Comparison of ENCODE assay signal across 16 cellular contexts in genomic region chr2:100339823-100340222, GRCh38. TPM values are rescaled to one million over a fixed set of nuclear protein-coding genes. Genes with fewer than 3 reads are reported as not detected.
"Had no signal": no experiment of that assay in that cellular context is flagged by ENCODE, and none has a peak within 500 bp of the region (broad histone marks: within the 10 kb centered on the region; RNA-seq: fewer than 3 reads in every experiment).

No MANE protein-coding gene starts in this region.

- H3K27ac ChIP-seq: colonic mucosa, foreskin keratinocyte, hepatocyte, thoracic aorta had no signal

- H3K4me2 ChIP-seq: hepatocyte had no signal

- H3K4me3 ChIP-seq: colonic mucosa, hepatocyte, mucosa of descending colon, thoracic aorta had no signal

- H2AFZ ChIP-seq: hepatocyte had no signal

- H3K36me3 ChIP-seq: colonic mucosa, thoracic aorta had no signal

- H3K79me2 ChIP-seq: hepatocyte had no signal

- H3K9me3 ChIP-seq: colonic mucosa, mucosa of descending colon, thoracic aorta had no signal

- DNase-seq: activated CD4-positive, alpha-beta memory T cell treated with anti-CD3 and anti-CD28 coated beads for 36 hours; activated CD8-positive, alpha-beta memory T cell treated with anti-CD3 and anti-CD28 coated beads, Interleukin-2, amount 10 ng/mL, durations not matched to agents 7 days and 5 days; activated naive CD4-positive, alpha-beta T cell; activated naive CD8-positive, alpha-beta T cell treated with anti-CD3 and anti-CD28 coated beads, Interleukin-2, amount 10 ng/mL, durations not matched to agents 7 days and 5 days; amygdala; central memory CD4-positive, alpha-beta T cell; colonic mucosa; foreskin keratinocyte; mesenchymal stem cell; mucosa of descending colon; naive B cell; retina; stimulated activated naive B cell treated with anti-CD40 and anti-IgM and Interleukin-4, amounts not matched to agents 10 μg/mL and 1 μg/mL and 100 μg/mL, for 72 hours had no signal

- H3K4me1 ChIP-seq: colonic mucosa, foreskin keratinocyte had no signal

- H3K27me3 ChIP-seq: colonic mucosa, hepatocyte had no signal

- ATAC-seq: activated CD8-positive, alpha-beta memory T cell treated with anti-CD3 and anti-CD28 coated beads, Interleukin-2, amount 10 ng/mL, durations not matched to agents 7 days and 5 days; activated T-helper 17 cell treated with anti-CD3 and anti-CD28 coated beads, Interleukin-2, amount 50 U/mL, for 72 hours; foreskin keratinocyte; mucosa of descending colon; stimulated activated naive B cell treated with anti-CD40 and anti-IgM and Interleukin-4, amounts not matched to agents 10 μg/mL and 1 μg/mL and 100 μg/mL, for 72 hours had no signal

RNA-seq across cellular contexts. Expression of gene LONRF2, which starts 17.5 kb away (rescaled TPM):
- total RNA-seq: foreskin keratinocyte had no signal
- polyA plus RNA-seq: foreskin keratinocyte had no signal
